In the genomic region with DNA sequence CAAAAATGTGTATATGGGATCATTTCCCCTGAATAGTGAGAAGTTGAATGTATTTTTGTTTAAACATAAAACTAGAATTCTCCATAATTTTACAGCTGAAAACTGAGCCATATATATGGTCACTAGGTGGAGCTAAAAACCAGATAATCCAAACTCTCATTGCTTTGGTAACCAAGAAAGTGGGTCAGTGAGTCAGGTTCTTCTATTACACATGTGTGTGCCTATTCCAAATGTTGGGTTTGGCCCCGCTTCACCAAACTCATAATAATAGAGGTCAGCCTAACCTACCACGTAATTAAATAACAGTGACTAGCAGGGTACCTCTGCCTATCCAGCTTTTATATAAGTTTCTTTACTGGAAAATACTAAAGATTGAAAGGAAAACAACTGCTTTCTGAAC, we compare ENCODE assay signal across 8 cellular contexts. TPM values are rescaled to one million over a fixed set of nuclear protein-coding genes. Genes with fewer than 3 reads are reported as not detected.
DNase-seq lines count a peak whose midpoint lies in the region; ATAC-seq, FAIRE-seq and TF ChIP-seq lines count a peak whose summit lies in the region.

No MANE protein-coding gene starts in this region.

- peaks cover 5 to 8% of the 10 kb centered on the region in 2 donors for H3K4me1 ChIP-seq in thoracic aorta (ENCODE audit: control insufficient read depth in 1 of 2, low read depth in 2 of 2)

- H3K27ac Mint-ChIP-seq in CD14-positive monocyte (no peak overlapping the region), Calu3 (ENCODE audit: unreplicated experiment) (no peak overlapping the region)

- no peaks in the 10 kb centered on the region for H3K27me3 ChIP-seq in thoracic aorta (replicated peaks; ENCODE audit: insufficient read depth)

- H3K36me3 Mint-ChIP-seq in CD14-positive monocyte (no peaks in the 10 kb centered on the region), Calu3 (ENCODE audit: insufficient read depth, unreplicated experiment) (no peaks in the 10 kb centered on the region)

- TF ChIP-seq CTCF in CD14-positive monocyte (IDR thresholded peaks at IDR 0.05) (peak; percentile 72), thoracic aorta (IDR thresholded peaks at IDR 0.05) (peak; percentile 67), Calu3 (IDR thresholded peaks at IDR 0.05; ENCODE audit: unreplicated experiment) (no peak)

- no TSS peak for BruUV-seq in Calu3 (replicated peaks; lab: Mats Ljungman, UMichigan)

- H3K4me1 Mint-ChIP-seq in CD14-positive monocyte: peaks cover 3% of the 10 kb centered on the region
- H3K4me1 Mint-ChIP-seq in Calu3 (ENCODE audit: low read depth, unreplicated experiment): peaks cover 14% of the 10 kb centered on the region

- peak; percentile 97 for ATAC-seq in left lobe of liver
- peak; percentile 97 for ATAC-seq in thoracic aorta (ENCODE audit: insufficient number of reproducible peaks, low FRiP score, low read depth)

- no peaks in the 10 kb centered on the region for H3K9me3 ChIP-seq in thoracic aorta

- H3K4me3 Mint-ChIP-seq in CD14-positive monocyte: no peak overlapping the region
- H3K4me3 Mint-ChIP-seq in Calu3 (ENCODE audit: low read depth, unreplicated experiment): no peak overlapping the region

- peak; percentile 81 for FAIRE-seq in GM18507 (lab: Jason Lieb, UNC)

- DNase-seq in CD14-positive monocyte (ENCODE audit: low spot score) (no peak), GM18507 (ENCODE audit: extremely low spot score, insufficient read length, low read depth) (peak; percentile 40), LoVo (ENCODE audit: low spot score) (peak; percentile 65), RPMI7951 (ENCODE audit: low read depth) (peak; percentile 70), cerebellar cortex (ENCODE audit: low spot score) (peak; percentile 83), left lobe of liver (ENCODE audit: low spot score) (peak; percentile 66), thoracic aorta (ENCODE audit: low spot score) (peak; percentile 77), Calu3 (no peak)

- H3K4me3 ChIP-seq in thoracic aorta: peak overlapping the region; percentile 42

- CTCF ChIA-PET in Calu3 (lab: Charles Lee): interaction anchor here (0.6 to 3.2 kb wide), 12 partner anchors 16 to 389 kb away, joined by 3 to 38 read pairs (median 4); a partner anchor contains a TSS

- H3K27me3 Mint-ChIP-seq in CD14-positive monocyte (ENCODE audit: low read depth in 3 of 3) (no peaks in the 10 kb centered on the region), Calu3 (ENCODE audit: unreplicated experiment) (no peaks in the 10 kb centered on the region)

- no peaks in the 10 kb centered on the region for H3K36me3 ChIP-seq in thoracic aorta

- intact Hi-C loops in CD14-positive monocyte (cut with micrococcal nuclease): loop anchor here (5.0 to 10.0 kb wide), 3 partner anchors 92 to 260 kb away; a partner anchor contains a TSS
- intact Hi-C loops in Calu3 (cut with micrococcal nuclease; ENCODE audit: unreplicated experiment): loop anchor here (1.0 to 2.0 kb wide), 4 partner anchors 102 to 386 kb away; no protein-coding TSS in a partner anchor

- no peaks in the 10 kb centered on the region for H3K9me3 Mint-ChIP-seq in CD14-positive monocyte
- H3K9me3 Mint-ChIP-seq in Calu3 (ENCODE audit: low read depth, unreplicated experiment): no peaks in the 10 kb centered on the region

- H3K27ac ChIP-seq in thoracic aorta: no peak overlapping the region

RNA-seq across cellular contexts. Expression of a gene that starts 19.3 kb away (rescaled TPM):
- polyA plus RNA-seq in CD14-positive monocyte: 1 to 10 TPM; 5.8 to 8.6 TPM
- 25.3 and 25.7 TPM in 2 replicates for total RNA-seq in RPMI7951 (2014; rRNA removed; shearing (Covaris generic))
- total RNA-seq in left lobe of liver: 6.1 TPM
- total RNA-seq in thoracic aorta: 10 to 100 TPM; 13.5 to 20.5 TPM
- total RNA-seq in Calu3 (2022): 19.4 and 21.2 TPM in 2 replicates

Comparison
In these comparisons a context has a peak if more than half of its experiments do, and no peak if none do; other contexts are left out.
1. DNase-seq: peak in GM18507 (single experiment), LoVo (single experiment), RPMI7951 (single experiment), cerebellar cortex (single experiment), left lobe of liver (single experiment) and thoracic aorta (single experiment); none in CD14-positive monocyte (single experiment) and Calu3 (single experiment).